ENCODE assay signal across 8 cellular contexts in the genomic region with DNA sequence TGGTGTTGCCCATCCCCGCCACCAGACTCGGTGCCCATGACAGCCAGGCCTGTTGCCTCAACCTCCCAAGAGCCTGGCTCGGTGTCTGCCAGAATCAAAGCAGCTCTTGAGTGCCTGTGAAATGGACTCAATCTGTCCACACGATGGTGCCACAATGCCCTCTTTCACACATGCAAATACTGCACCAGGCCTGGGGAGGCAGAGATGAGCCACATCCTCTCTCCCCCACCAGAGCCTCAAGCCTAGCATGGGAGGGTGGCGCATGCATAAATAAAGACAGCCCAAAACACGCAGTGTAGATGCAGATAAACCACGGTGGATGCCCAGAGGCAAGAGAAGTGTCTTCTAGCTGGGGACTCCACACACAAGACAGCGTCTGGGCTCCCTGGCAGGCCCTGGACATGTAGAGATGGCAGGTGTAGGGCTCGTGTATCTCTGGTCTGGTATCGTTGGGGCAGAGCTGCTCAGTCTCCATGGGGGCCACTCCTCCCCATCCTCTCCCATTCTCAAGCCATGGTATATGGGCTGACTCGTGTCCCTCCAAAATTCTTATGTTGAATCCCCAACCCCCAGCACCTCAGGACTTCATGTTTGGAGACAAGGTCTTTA.
A peak's percentile ranks its signal among the peaks of the same experiment; 100 is the strongest.
DNase-seq lines count a peak whose midpoint lies in the region; ATAC-seq, FAIRE-seq and TF ChIP-seq lines count a peak whose summit lies in the region.

No MANE protein-coding gene starts in this region.

- H3K4me3 Mint-ChIP-seq in activated CD4-positive, alpha-beta T cell treated with anti-CD3 and anti-CD28 coated beads, Interleukin-2, amount 10 ng/mL, durations not matched to agents 24 days and 14 days, result no peak overlapping the region
- H3K4me3 Mint-ChIP-seq in neural progenitor cell, result no peak overlapping the region

- in situ Hi-C loops in ACHN (cut with HindIII; ENCODE audit: low pct_ligation_motif_present, low pct_unique_long_range_greater_than_20kb, low sequenced_read_pairs) (no loop called here), gastrocnemius medialis (cut with MboI; ENCODE audit: low sequenced_read_pairs in 4 of 4) (no loop called here)

- no peak overlapping the region for H3K9ac ChIP-seq in neural progenitor cell

- no peaks in the 10 kb centered on the region for H3K27me3 Mint-ChIP-seq in activated CD4-positive, alpha-beta T cell treated with anti-CD3 and anti-CD28 coated beads, Interleukin-2, amount 10 ng/mL, durations not matched to agents 24 days and 14 days
- H3K27me3 Mint-ChIP-seq in neural progenitor cell (ENCODE audit: insufficient read depth, low read depth), result peaks cover 11% of the 10 kb centered on the region

- H3K9me3 ChIP-seq in neural progenitor cell (ENCODE audit: low read depth), result no peaks in the 10 kb centered on the region
- H3K9me3 ChIP-seq in gastrocnemius medialis, result no peaks in the 10 kb centered on the region

- no peak for TF ChIP-seq POLR2A in gastrocnemius medialis (IDR thresholded peaks at IDR 0.05)

- peaks cover 14% of the 10 kb centered on the region for H3K36me3 Mint-ChIP-seq in activated CD4-positive, alpha-beta T cell treated with anti-CD3 and anti-CD28 coated beads, Interleukin-2, amount 10 ng/mL, durations not matched to agents 24 days and 14 days (ENCODE audit: low read depth)
- H3K36me3 Mint-ChIP-seq in neural progenitor cell, result no peaks in the 10 kb centered on the region

- H3K4me3 ChIP-seq in neural progenitor cell (no peak overlapping the region), gastrocnemius medialis (no peak overlapping the region)

- no peaks in the 10 kb centered on the region for H3K9me3 Mint-ChIP-seq in activated CD4-positive, alpha-beta T cell treated with anti-CD3 and anti-CD28 coated beads, Interleukin-2, amount 10 ng/mL, durations not matched to agents 24 days and 14 days
- peaks cover 11% of the 10 kb centered on the region for H3K9me3 Mint-ChIP-seq in neural progenitor cell

- DNase-seq in ACHN, result peak; percentile 11
- DNase-seq in GM19239 (ENCODE audit: insufficient read length, low spot score), result peak; percentile 39
- DNase-seq in activated CD4-positive, alpha-beta T cell treated with anti-CD3 and anti-CD28 coated beads, Interleukin-2, amount 10 ng/mL, durations not matched to agents 24 days and 14 days, result peak; percentile 83
- no peak for DNase-seq in neural progenitor cell (ENCODE audit: low spot score)
- no peak for DNase-seq in OCI-M2 (lab: John Stamatoyannopoulos, UW; ENCODE audit: unreplicated experiment)
- no peak for DNase-seq in D341Med (ENCODE audit: low spot score)
- no peak for DNase-seq in gastrocnemius medialis

- H3K79me2 ChIP-seq in neural progenitor cell (ENCODE audit: low read depth), result no peaks in the 10 kb centered on the region

- H3K4me1 Mint-ChIP-seq in activated CD4-positive, alpha-beta T cell treated with anti-CD3 and anti-CD28 coated beads, Interleukin-2, amount 10 ng/mL, durations not matched to agents 24 days and 14 days, result peaks cover 15% of the 10 kb centered on the region
- peaks cover 2% of the 10 kb centered on the region for H3K4me1 Mint-ChIP-seq in neural progenitor cell

- no peak overlapping the region for H3K27ac ChIP-seq in neural progenitor cell
- no peak overlapping the region for H3K27ac ChIP-seq in gastrocnemius medialis

- peak overlapping the region; percentile 39 for H3K27ac Mint-ChIP-seq in activated CD4-positive, alpha-beta T cell treated with anti-CD3 and anti-CD28 coated beads, Interleukin-2, amount 10 ng/mL, durations not matched to agents 24 days and 14 days
- H3K27ac Mint-ChIP-seq in neural progenitor cell, result no peak overlapping the region

- no peaks in the 10 kb centered on the region for H3F3A ChIP-seq in neural progenitor cell (ENCODE audit: low read depth)

- H3K36me3 ChIP-seq in neural progenitor cell (no peaks in the 10 kb centered on the region), gastrocnemius medialis (no peaks in the 10 kb centered on the region)

- intact Hi-C loops in activated CD4-positive, alpha-beta T cell treated with anti-CD3 and anti-CD28 coated beads, Interleukin-2, amount 10 ng/mL, durations not matched to agents 24 days and 14 days (cut with micrococcal nuclease), result loop anchor here (5.0 to 10.0 kb wide), 2 partner anchors 43 to 190 kb away; no protein-coding TSS in a partner anchor
- intact Hi-C loops in gastrocnemius medialis (cut with DNase I; ENCODE audit: low total_unique reads), result no loop called here

- H3K4me1 ChIP-seq in neural progenitor cell, result no peaks in the 10 kb centered on the region
- no peaks in the 10 kb centered on the region for H3K4me1 ChIP-seq in gastrocnemius medialis

- peak; percentile 33 for TF ChIP-seq CTCF in neural progenitor cell (IDR thresholded peaks at IDR 0.05)
- no peak for TF ChIP-seq CTCF in gastrocnemius medialis (IDR thresholded peaks at IDR 0.05 in 4 of 5, conservative IDR thresholded peaks at IDR 0.05 in 1 of 5)

- H3K4me2 ChIP-seq in neural progenitor cell, result no peak overlapping the region

- no peak for FAIRE-seq in GM19239 (lab: Jason Lieb, UNC)

- peak; percentile 86 for ATAC-seq in HG03439 (IDR thresholded peaks at IDR 0.05; ENCODE audit: unreplicated experiment)
- ATAC-seq in gastrocnemius medialis, result no peak

- no peaks in the 10 kb centered on the region for H4K20me1 ChIP-seq in neural progenitor cell (ENCODE audit: low read depth)

- H2AFZ ChIP-seq in neural progenitor cell (replicated peaks), result no peak overlapping the region

- H3K27me3 ChIP-seq in neural progenitor cell, result no peaks in the 10 kb centered on the region
- H3K27me3 ChIP-seq in gastrocnemius medialis, result no peaks in the 10 kb centered on the region

Comparison
In these comparisons a context has a peak if more than half of its experiments do, and no peak if none do; other contexts are left out.
1. DNase-seq: peak in ACHN (single experiment), GM19239 (single experiment) and activated CD4-positive, alpha-beta T cell treated with anti-CD3 and anti-CD28 coated beads, Interleukin-2, amount 10 ng/mL, durations not matched to agents 24 days and 14 days (single experiment); none in neural progenitor cell (single experiment), OCI-M2 (single experiment), D341Med (single experiment) and gastrocnemius medialis (0 of 2).